In genomic region chr17:66301418-66301863, GRCh38 we compare ENCODE assay signal across 8 cellular contexts. TPM values are rescaled to one million over a fixed set of nuclear protein-coding genes. Genes with fewer than 3 reads are reported as not detected.
A peak's percentile ranks its signal among the peaks of the same experiment; 100 is the strongest.
DNase-seq lines count a peak whose midpoint lies in the region; ATAC-seq and TF ChIP-seq lines count a peak whose summit lies in the region.

No MANE protein-coding gene starts in this region.

- H3K36me3 ChIP-seq in SK-N-SH (replicated peaks in 1 of 2; ENCODE audit: control insufficient read depth in 1 of 2, insufficient read depth in 2 of 2, low read length in 1 of 2) = peaks cover 9 to 13% of the 10 kb centered on the region in 2 experiments

- no peak for ATAC-seq in SK-N-SH treated with all-trans-retinoic acid at 6 μM for 48 hours

- peaks cover 7 to 23% of the 10 kb centered on the region in 2 experiments for H3K4me1 ChIP-seq in SK-N-SH (ENCODE audit: control insufficient read depth in 1 of 2, insufficient read depth in 2 of 2, low read depth in 1 of 2, low read length in 1 of 2)

- TF ChIP-seq RAD21 in SK-N-SH (IDR thresholded peaks at IDR 0.05; ENCODE audit: low read length) = no peak

- H3K4me1 Mint-ChIP-seq in activated T-helper 2 cell treated with anti-CD3 and anti-CD28 coated beads, Interferon-gamma antibody, Interleukin-2, Interleukin-4, amounts not matched to agents 10 μg/mL and 5 μg/mL and 100 μg/mL, durations not matched to agents 14 hours and 24 hours and 36 hours (ENCODE audit: low read depth) = peaks cover 23% of the 10 kb centered on the region

- TF ChIP-seq CTCF in SK-N-SH (IDR thresholded peaks at IDR 0.05) = no peak

- H3K27ac Mint-ChIP-seq in activated T-helper 2 cell treated with anti-CD3 and anti-CD28 coated beads, Interferon-gamma antibody, Interleukin-2, Interleukin-4, amounts not matched to agents 10 μg/mL and 5 μg/mL and 100 μg/mL, durations not matched to agents 14 hours and 24 hours and 36 hours = peak overlapping the region; percentile 84

- DNase-seq in SK-N-SH (no peak), inferior parietal cortex (ENCODE audit: extremely low spot score) (peak; percentile 23), substantia nigra (lab: John Stamatoyannopoulos, UW) (no peak), NCI-H345 (lab: John Stamatoyannopoulos, UW) (no peak), DMS79 treated with DMSO at 0.1 percent for 48 hours (lab: John Stamatoyannopoulos, UW) (no peak)
- no peak for DNase-seq in activated T-helper 2 cell treated with anti-CD3 and anti-CD28 coated beads, Interferon-gamma antibody, Interleukin-2, Interleukin-4, amounts not matched to agents 10 μg/mL and 5 μg/mL and 100 μg/mL, durations not matched to agents 14 hours and 24 hours and 36 hours (ENCODE audit: low spot score)
- no peak for DNase-seq in NK-92 treated with Interleukin-12 subunit alpha and Interleukin-12 subunit beta, amount 100 ng/mL, for 24 hours (lab: John Stamatoyannopoulos, UW)

- peaks cover 57% of the 10 kb centered on the region for H3K79me2 ChIP-seq in SK-N-SH (ENCODE audit: insufficient read depth)

- no peaks in the 10 kb centered on the region for H3K27me3 Mint-ChIP-seq in activated T-helper 2 cell treated with anti-CD3 and anti-CD28 coated beads, Interferon-gamma antibody, Interleukin-2, Interleukin-4, amounts not matched to agents 10 μg/mL and 5 μg/mL and 100 μg/mL, durations not matched to agents 14 hours and 24 hours and 36 hours (ENCODE audit: low read depth)

- no peaks in the 10 kb centered on the region for H3K9me2 ChIP-seq in SK-N-SH

- H3F3A ChIP-seq in SK-N-SH (replicated peaks; ENCODE audit: insufficient read depth) = peaks cover 24% of the 10 kb centered on the region

- H3K36me3 Mint-ChIP-seq in activated T-helper 2 cell treated with anti-CD3 and anti-CD28 coated beads, Interferon-gamma antibody, Interleukin-2, Interleukin-4, amounts not matched to agents 10 μg/mL and 5 μg/mL and 100 μg/mL, durations not matched to agents 14 hours and 24 hours and 36 hours (ENCODE audit: low read depth) = peaks cover 30% of the 10 kb centered on the region

- TF ChIP-seq EP300 in SK-N-SH (IDR thresholded peaks at IDR 0.05; ENCODE audit: borderline replicate concordance in 1 of 2, low read depth in 1 of 2, low read length in 1 of 2) = no peak

- H3K4me3 ChIP-seq in SK-N-SH (ENCODE audit: low read depth in 2 of 2, low read length in 1 of 2) = peak overlapping the region; percentile 51 to 95

- H3K4me2 ChIP-seq in SK-N-SH = peak overlapping the region; percentile 85

- WGBS in SK-N-SH (ENCODE audit: low lambda C conversion rate) = 70% methylated on average over 12 of the region's 12 CpGs

- H3K4me3 Mint-ChIP-seq in activated T-helper 2 cell treated with anti-CD3 and anti-CD28 coated beads, Interferon-gamma antibody, Interleukin-2, Interleukin-4, amounts not matched to agents 10 μg/mL and 5 μg/mL and 100 μg/mL, durations not matched to agents 14 hours and 24 hours and 36 hours (ENCODE audit: low read depth) = peak overlapping the region; percentile 91

- H3K27ac ChIP-seq in SK-N-SH (ENCODE audit: low read depth in 2 of 2, low read length in 1 of 2) (peak overlapping the region in 1 of 2 experiments; percentile 31; a peak in 1 of 4 replicates), substantia nigra (ENCODE audit: low read depth, low read length, poor library complexity, severe bottlenecking) (peak overlapping the region; percentile 60)

- peak overlapping the region; percentile 67 for H2AFZ ChIP-seq in SK-N-SH (ENCODE audit: low read depth)

- CTCF ChIA-PET in SK-N-SH (lab: Yijun Ruan, JAX) = interaction anchor here (1.2 to 2.1 kb wide), 6 partner anchors 35 to 373 kb away, joined by 3 to 7 read pairs (median 4); no protein-coding TSS in a partner anchor

- peaks cover 23% of the 10 kb centered on the region for H4K20me1 ChIP-seq in SK-N-SH (ENCODE audit: insufficient read depth)

- POLR2A ChIA-PET in SK-N-SH (lab: Yijun Ruan, JAX) = no interaction called here

- H3K27me3 ChIP-seq in SK-N-SH (ENCODE audit: insufficient read depth) = no peaks in the 10 kb centered on the region

- intact Hi-C loops in activated T-helper 2 cell treated with anti-CD3 and anti-CD28 coated beads, Interferon-gamma antibody, Interleukin-2, Interleukin-4, amounts not matched to agents 10 μg/mL and 5 μg/mL and 100 μg/mL, durations not matched to agents 14 hours and 24 hours and 36 hours (cut with micrococcal nuclease) = no loop called here

- no peaks in the 10 kb centered on the region for H3K9me3 ChIP-seq in SK-N-SH

- H3K9ac ChIP-seq in SK-N-SH = peak overlapping the region; percentile 81

- no peaks in the 10 kb centered on the region for H3K9me3 Mint-ChIP-seq in activated T-helper 2 cell treated with anti-CD3 and anti-CD28 coated beads, Interferon-gamma antibody, Interleukin-2, Interleukin-4, amounts not matched to agents 10 μg/mL and 5 μg/mL and 100 μg/mL, durations not matched to agents 14 hours and 24 hours and 36 hours

TF ChIP-seq in SK-N-SH, 30 proteins besides CTCF, POLR2A, EP300 and RAD21:
- TF ChIP-seq MXI1 (IDR thresholded peaks at IDR 0.05; ENCODE audit: low read depth, low read length) (peak; percentile 71; the same call in 1 of the 2 replicates), TEAD4 (IDR thresholded peaks at IDR 0.05; ENCODE audit: borderline replicate concordance, insufficient read depth) (no peak), MAX (IDR thresholded peaks at IDR 0.05; ENCODE audit: low read depth) (no peak), FOSL2 (IDR thresholded peaks at IDR 0.05; ENCODE audit: borderline replicate concordance, low read depth) (no peak), IRF3 (IDR thresholded peaks at IDR 0.05; ENCODE audit: low read depth, low read length) (no peak), USF1 (IDR thresholded peaks at IDR 0.05; ENCODE audit: borderline replicate concordance, low read depth) (no peak), GATA2 (CRISPR knock-in tag; IDR thresholded peaks at IDR 0.05) (no peak)

TF ChIP-seq in SK-N-SH treated with all-trans-retinoic acid at 6 μM for 48 hours, 23 proteins besides CTCF, POLR2A, EP300 and RAD21:
- TF ChIP-seq ARNTL (CRISPR knock-in tag; IDR thresholded peaks at IDR 0.05; ENCODE audit: borderline replicate concordance, low read depth) (no peak), CREB5 (CRISPR knock-in tag; IDR thresholded peaks at IDR 0.05; ENCODE audit: low read depth) (no peak), BACH2 (CRISPR knock-in tag; IDR thresholded peaks at IDR 0.05; ENCODE audit: borderline replicate concordance) (no peak)

RNA-seq across cellular contexts. Expression of gene PRKCA, which starts 1.0 kb away (rescaled TPM):
- 108 and 123 TPM in 2 replicates for polyA plus RNA-seq in SK-N-SH (2012; rRNA removed)
- polyA plus RNA-seq in SK-N-SH (2012; cell fraction: cytosol; rRNA removed) = 111 and 128 TPM in 2 replicates
- 126 and 178 TPM in 2 replicates for polyA plus RNA-seq in SK-N-SH (2012; cell fraction: nucleus; rRNA removed)
- total RNA-seq in activated T-helper 2 cell treated with anti-CD3 and anti-CD28 coated beads, Interferon-gamma antibody, Interleukin-2, Interleukin-4, amounts not matched to agents 10 μg/mL and 5 μg/mL and 100 μg/mL, durations not matched to agents 14 hours and 24 hours and 36 hours = 268 and 272 TPM in 2 replicates
